ENCODE assay signal across 11 cellular contexts in genomic region chr7:76372984-76373833, GRCh38. TPM values are rescaled to one million over a fixed set of nuclear protein-coding genes. Genes with fewer than 3 reads are reported as not detected.
DNase-seq lines count a peak whose midpoint lies in the region; ATAC-seq and TF ChIP-seq lines count a peak whose summit lies in the region.
"Had no signal": no experiment of that assay in that cellular context is flagged by ENCODE, and none has a peak within 500 bp of the region (broad histone marks: within the 10 kb centered on the region; RNA-seq: fewer than 3 reads in every experiment).

No MANE protein-coding gene starts in this region.

- no peaks in the 10 kb centered on the region for H3K36me3 ChIP-seq in ACC112 (ENCODE audit: insufficient read depth, low read length)

- H3K4me3 ChIP-seq in ACC112 (ENCODE audit: low read depth, low read length): no peak overlapping the region

- H3K27me3 Mint-ChIP-seq in HFFc6 (ENCODE audit: insufficient read depth): peaks cover 2% of the 10 kb centered on the region

- H3K36me3 Mint-ChIP-seq in HFFc6 (ENCODE audit: low read depth): no peaks in the 10 kb centered on the region

- no peaks in the 10 kb centered on the region for H3K27me3 ChIP-seq in ACC112 (ENCODE audit: insufficient read depth, low read length)

- H3K27ac ChIP-seq in ACC112 (ENCODE audit: low read depth, low read length): peak overlapping the region; percentile 52
- H3K27ac ChIP-seq: VCaP had no signal

- peaks cover 16% of the 10 kb centered on the region for H3K4me1 ChIP-seq in ACC112 (ENCODE audit: control insufficient read depth, insufficient read depth, low read length, unreplicated experiment)

- TF ChIP-seq CTCF in HFFc6 (IDR thresholded peaks at IDR 0.05): no peak

- H3K27ac Mint-ChIP-seq in HFFc6: peak overlapping the region; percentile 96

- no peaks in the 10 kb centered on the region for H3K79me2 ChIP-seq in ACC112 (ENCODE audit: control insufficient read depth, insufficient read depth, low read length, unreplicated experiment)

- H2AFZ ChIP-seq in ACC112 (ENCODE audit: low read length, unreplicated experiment): peak overlapping the region; percentile 69

- H3K4me3 Mint-ChIP-seq in HFFc6: peak overlapping the region; percentile 38

- ATAC-seq in GM19023 (IDR thresholded peaks at IDR 0.05; ENCODE audit: unreplicated experiment): no peak
- no peak for ATAC-seq in GM21529 (IDR thresholded peaks at IDR 0.05; ENCODE audit: unreplicated experiment)

- peaks cover 31% of the 10 kb centered on the region for H3K4me1 Mint-ChIP-seq in HFFc6 (ENCODE audit: low read depth)

- no peaks in the 10 kb centered on the region for H3K9me3 Mint-ChIP-seq in HFFc6

- DNase-seq in HFFc6 (peak; percentile 78), astrocyte of the hippocampus (ENCODE audit: low read depth, low spot score) (peak; percentile 77), left kidney (ENCODE audit: low read depth, low spot score) (peak; percentile 31), NCI-H2227 treated with DMSO at 0.1 percent for 48 hours (lab: John Stamatoyannopoulos, UW) (no peak), iPS-NIHi7 (ENCODE audit: extremely low spot score) (no peak)
- DNase-seq: right cardiac atrium; stimulated activated naive CD4-positive, alpha-beta T cell treated with Interleukin-2 at 50 U/mL for 16 hours had no signal

RNA-seq across cellular contexts. Expression of gene YWHAG, which starts 14.4 kb away (rescaled TPM):
- total RNA-seq in HFFc6 (2021; fragmentation: NEBNext Ultra II Directional; extraction: Animal tissue kit (Norgen Biotek cat#: 25700)): 100 to 1,000 TPM; 171 to 210 (median 180) TPM

RNA-seq across cellular contexts. Expression of gene SSC4D, which starts 36.3 kb away (rescaled TPM):
- 1 to 10 TPM in 1 of 6 experiments, under 1 TPM in 5; 0.23 to 1.1 (median 0.51) TPM for total RNA-seq in HFFc6 (2021; fragmentation: NEBNext Ultra II Directional; extraction: Animal tissue kit (Norgen Biotek cat#: 25700))

RNA-seq across cellular contexts. Expression of gene ZP3, which starts 51.5 kb away (rescaled TPM):
- 10 to 100 TPM; 17.5 to 30.4 (median 25.6) TPM for total RNA-seq in HFFc6 (2021; fragmentation: NEBNext Ultra II Directional; extraction: Animal tissue kit (Norgen Biotek cat#: 25700))

Comparison
In these comparisons a context has a peak if more than half of its experiments do, and no peak if none do; other contexts are left out.
1. DNase-seq: peak in HFFc6 (single experiment), astrocyte of the hippocampus (single experiment) and left kidney (single experiment); none in NCI-H2227 treated with DMSO at 0.1 percent for 48 hours (single experiment) and iPS-NIHi7 (single experiment).